8 cellular contexts compared by ENCODE assay signal in the genomic region with DNA sequence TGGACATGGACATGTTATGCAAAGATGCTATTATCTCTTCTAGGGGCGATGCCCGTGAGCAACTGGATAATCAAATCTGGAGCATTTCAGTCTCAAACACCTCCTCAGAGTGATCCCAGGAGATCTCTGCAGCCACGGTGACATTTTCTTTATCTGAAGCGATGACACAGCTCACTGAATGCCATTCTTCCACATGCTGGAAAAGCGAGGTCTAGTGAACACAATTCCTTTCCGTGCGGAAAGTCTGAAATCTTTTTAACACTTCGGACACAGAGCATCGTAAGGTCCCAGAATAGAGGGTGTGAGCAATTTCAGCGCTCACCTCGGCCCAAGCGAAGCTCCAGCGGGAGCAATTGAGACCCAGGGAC. TPM values are rescaled to one million over a fixed set of nuclear protein-coding genes. Genes with fewer than 3 reads are reported as not detected.
DNase-seq lines count a peak whose midpoint lies in the region; ATAC-seq and TF ChIP-seq lines count a peak whose summit lies in the region.

No MANE protein-coding gene starts in this region.

- DNase-seq in activated T-cell treated with anti-CD3 and anti-CD28 coated beads, Interleukin-2, amount 50 U/mL, for 72 hours, result no peak
- DNase-seq in activated T-cell treated with anti-CD3 and anti-CD28 coated beads for 4 hours (no peak), left colon (no peak), thyroid gland (no peak), islet precursor cell (no peak), GM10248 (ENCODE audit: extremely low spot score) (no peak)

- H3K27me3 Mint-ChIP-seq in activated T-cell treated with anti-CD3 and anti-CD28 coated beads, Interleukin-2, amount 50 U/mL, for 72 hours (ENCODE audit: low read depth), result no peaks in the 10 kb centered on the region
- H3K27me3 Mint-ChIP-seq in activated naive CD8-positive, alpha-beta T cell, result peaks cover 1% of the 10 kb centered on the region

- no peak for TF ChIP-seq CTCF in thyroid gland (IDR thresholded peaks at IDR 0.05)
- no peak for TF ChIP-seq CTCF in GM10248 (IDR thresholded peaks at IDR 0.05; ENCODE audit: control extremely low read depth, extremely low read depth, low read depth, missing control alignments)

- peaks cover 13 to 14% of the 10 kb centered on the region in 2 donors for H3K4me1 ChIP-seq in thyroid gland

- peaks cover 62% of the 10 kb centered on the region for H3K4me1 Mint-ChIP-seq in activated T-cell treated with anti-CD3 and anti-CD28 coated beads, Interleukin-2, amount 50 U/mL, for 72 hours (ENCODE audit: low read depth)
- H3K4me1 Mint-ChIP-seq in activated naive CD8-positive, alpha-beta T cell (ENCODE audit: low read depth), result peaks cover 41% of the 10 kb centered on the region

- H3K27ac ChIP-seq in thyroid gland, result peak overlapping the region; percentile 53 to 78 (median 77)

- H3K36me3 Mint-ChIP-seq in activated T-cell treated with anti-CD3 and anti-CD28 coated beads, Interleukin-2, amount 50 U/mL, for 72 hours (ENCODE audit: insufficient read depth in 2 of 2), result peaks cover 24 to 54% of the 10 kb centered on the region in 2 donors
- peaks cover 7% of the 10 kb centered on the region for H3K36me3 Mint-ChIP-seq in activated naive CD8-positive, alpha-beta T cell

- no peaks in the 10 kb centered on the region for H3K9me3 ChIP-seq in thyroid gland

- TF ChIP-seq POLR2A in thyroid gland (IDR thresholded peaks at IDR 0.05), result no peak

- intact Hi-C loops in left colon (cut with DNase I, micrococcal nuclease), result no loop called here
- intact Hi-C loops in thyroid gland (cut with DNase I), result no loop called here

- H3K9me3 Mint-ChIP-seq in activated T-cell treated with anti-CD3 and anti-CD28 coated beads, Interleukin-2, amount 50 U/mL, for 72 hours, result no peaks in the 10 kb centered on the region
- H3K9me3 Mint-ChIP-seq in activated naive CD8-positive, alpha-beta T cell (ENCODE audit: low read depth), result no peaks in the 10 kb centered on the region

- H3K4me3 Mint-ChIP-seq in activated T-cell treated with anti-CD3 and anti-CD28 coated beads, Interleukin-2, amount 50 U/mL, for 72 hours, result peak overlapping the region; percentile 87 to 94
- H3K4me3 Mint-ChIP-seq in activated naive CD8-positive, alpha-beta T cell, result peak overlapping the region; percentile 96

- H3K27me3 ChIP-seq in thyroid gland, result no peaks in the 10 kb centered on the region

- H3K27ac Mint-ChIP-seq in activated T-cell treated with anti-CD3 and anti-CD28 coated beads, Interleukin-2, amount 50 U/mL, for 72 hours, result peak overlapping the region; percentile 97
- H3K27ac Mint-ChIP-seq in activated naive CD8-positive, alpha-beta T cell, result peak overlapping the region; percentile 91

- peaks cover 0 to 4% of the 10 kb centered on the region in 2 donors for H3K36me3 ChIP-seq in thyroid gland

- 1 to 6% methylated on average over 13 of the region's 13 CpGs for WGBS in thyroid gland, 2 donors

- no peak for ATAC-seq in activated T-cell treated with anti-CD3 and anti-CD28 coated beads, Interleukin-2, amount 50 U/mL, for 72 hours (replicated peaks in 1 of 2)
- peak; percentile 26 for ATAC-seq in left colon
- no peak for ATAC-seq in HG02885 (IDR thresholded peaks at IDR 0.05; ENCODE audit: poor library complexity, unreplicated experiment)

- CTCF ChIA-PET in GM10248 (lab: Yijun Ruan, JAX), result interaction anchor here (0.9 to 4.0 kb wide), 10 partner anchors 9 to 279 kb away, joined by 3 to 29 read pairs (median 8); a partner anchor contains a TSS

- H3K4me3 ChIP-seq in thyroid gland (replicated peaks in 1 of 3), result peak overlapping the region; percentile 71 to 95 (median 92)

- POLR2A ChIA-PET in GM10248 (lab: Yijun Ruan, JAX), result interaction anchor here (0.5 kb wide), 1 partner anchor 488 kb away, joined by 6 read pairs; no protein-coding TSS in a partner anchor

RNA-seq across cellular contexts. Expression of a gene that starts 0.5 kb away (rescaled TPM):
- 10 to 100 TPM; 23.2 to 25.7 TPM for total RNA-seq in activated T-cell treated with anti-CD3 and anti-CD28 coated beads, Interleukin-2, amount 50 U/mL, for 72 hours
- total RNA-seq in left colon (1 to 10 TPM; 1.1 to 2.6 TPM), thyroid gland (under 1 TPM in 2 of 4 donors, not detected in 2; 0.13 to 0.21 TPM)

RNA-seq across cellular contexts. Expression of a gene that starts 27.2 kb away (rescaled TPM):
- 10 to 100 TPM; 46.5 to 60.1 TPM for total RNA-seq in activated T-cell treated with anti-CD3 and anti-CD28 coated beads, Interleukin-2, amount 50 U/mL, for 72 hours
- total RNA-seq in left colon (1 to 10 TPM; 1.6 to 2.6 TPM), thyroid gland (under 1 TPM in 1 of 4 donors, not detected in 3; 0.54 TPM)

RNA-seq across cellular contexts. Expression of a gene that starts 54.6 kb away (rescaled TPM):
- 10 to 100 TPM; 44.0 to 45.0 TPM for total RNA-seq in activated T-cell treated with anti-CD3 and anti-CD28 coated beads, Interleukin-2, amount 50 U/mL, for 72 hours
- 10 to 100 TPM; 29.7 to 36.0 TPM for total RNA-seq in left colon
- 10 to 100 TPM in 2 of 4 donors, 1 to 10 TPM in 2; 4.1 to 17.3 (median 11.5) TPM for total RNA-seq in thyroid gland

RNA-seq across cellular contexts. Expression of a gene that starts 54.8 kb away (rescaled TPM):
- 10 to 100 TPM; 10.6 to 12.3 TPM for total RNA-seq in activated T-cell treated with anti-CD3 and anti-CD28 coated beads, Interleukin-2, amount 50 U/mL, for 72 hours
- total RNA-seq in left colon (100 to 1,000 TPM; 231 to 293 TPM), thyroid gland (100 to 1,000 TPM in 2 of 4 donors, 10 to 100 TPM in 2; 62.9 to 151 (median 120) TPM)

Comparison
In these comparisons a context has a peak if more than half of its experiments do, and no peak if none do; other contexts are left out.
1. RNA of a gene that starts 0.5 kb away (total RNA-seq): 23.2 to 25.7 TPM in activated T-cell treated with anti-CD3 and anti-CD28 coated beads, Interleukin-2, amount 50 U/mL, for 72 hours; 1.1 to 2.6 TPM in left colon and 0.13 to 0.21 TPM in thyroid gland; every median in the first group is over 4 times any median in the second.
2. RNA of a gene that starts 27.2 kb away (total RNA-seq): 46.5 to 60.1 TPM in activated T-cell treated with anti-CD3 and anti-CD28 coated beads, Interleukin-2, amount 50 U/mL, for 72 hours; 1.6 to 2.6 TPM in left colon and 0.54 TPM in thyroid gland; every median in the first group is over 10 times any median in the second.